Comparison of ENCODE assay signal across 30 cellular contexts in genomic region chr16:10859020-10859419, GRCh38. TPM values are rescaled to one million over a fixed set of nuclear protein-coding genes. Genes with fewer than 3 reads are reported as not detected.
A peak's percentile ranks its signal among the peaks of the same experiment; 100 is the strongest.
DNase-seq lines count a peak whose midpoint lies in the region; ATAC-seq and TF ChIP-seq lines count a peak whose summit lies in the region.
"Had no signal": no experiment of that assay in that cellular context is flagged by ENCODE, and none has a peak within 500 bp of the region (broad histone marks: within the 10 kb centered on the region; RNA-seq: fewer than 3 reads in every experiment).

No MANE protein-coding gene starts in this region.

- no CpG with 5 or more reads among the region's 2 CpGs for WGBS in neuronal stem cell (ENCODE audit: extremely low coverage in 2 of 2, insufficient read length in 2 of 2, insufficient replicate concordance in 1 of 2), 2 donors

- peak overlapping the region; percentile 95 for H4K91ac ChIP-seq in neuronal stem cell (ENCODE audit: low read depth, low read length, poor library complexity)

- TF ChIP-seq CTCF in HEK293 (tag by site-specific recombination; IDR thresholded peaks at IDR 0.05), result no peak

- POLR2A ChIA-PET in HEK293 (lab: Yijun Ruan, JAX), result no interaction called here

- H3K27me3 Mint-ChIP-seq in activated T-cell treated with anti-CD3 and anti-CD28 coated beads, Interleukin-2, amount 50 U/mL, for 72 hours (ENCODE audit: low read depth), result peaks cover 37% of the 10 kb centered on the region
- no peaks in the 10 kb centered on the region for H3K27me3 Mint-ChIP-seq in dendritic cell treated with granulocyte-macrophage colony-stimulating factor and Interleukin-4, amounts not matched to agents 40 ng/mL and 50 ng/mL, for 4 days
- H3K27me3 Mint-ChIP-seq: IgD-negative memory B cell had no signal

- no peak overlapping the region for H3K4me2 ChIP-seq in neuronal stem cell (ENCODE audit: insufficient read depth, low read length, poor library complexity, severe bottlenecking)

- ATAC-seq in activated T-cell treated with anti-CD3 and anti-CD28 coated beads, Interleukin-2, amount 50 U/mL, for 72 hours (replicated peaks in 1 of 2), result no peak
- no peak for ATAC-seq in GM21576 (IDR thresholded peaks at IDR 0.05; ENCODE audit: unreplicated experiment)
- ATAC-seq: CD8-positive, alpha-beta T cell; Right ventricle myocardium inferior had no signal

- H3K27ac ChIP-seq in HEK293 (ENCODE audit: extremely low read depth, low read depth, low read length), result no peak overlapping the region
- H3K27ac ChIP-seq in neuronal stem cell (replicated peaks; ENCODE audit: low read length), result no peak overlapping the region
- H3K27ac ChIP-seq: HL-60, SJSA1 had no signal

- H2BK12ac ChIP-seq in neuronal stem cell (ENCODE audit: low read length), result no peak overlapping the region

- CTCF ChIA-PET in HEK293 (lab: Yijun Ruan, JAX), result no interaction called here

- H3K4me1 Mint-ChIP-seq in activated T-cell treated with anti-CD3 and anti-CD28 coated beads, Interleukin-2, amount 50 U/mL, for 72 hours (ENCODE audit: low read depth), result peaks cover 6% of the 10 kb centered on the region
- peaks cover 44% of the 10 kb centered on the region for H3K4me1 Mint-ChIP-seq in dendritic cell treated with granulocyte-macrophage colony-stimulating factor and Interleukin-4, amounts not matched to agents 40 ng/mL and 50 ng/mL, for 4 days (ENCODE audit: low read depth)

- H4K8ac ChIP-seq in neuronal stem cell (ENCODE audit: low read depth, low read length), result no peak overlapping the region

- peaks cover 0 to 6% (median 0%) of the 10 kb centered on the region in 3 experiments for H3K27me3 ChIP-seq in neuronal stem cell (ENCODE audit: control insufficient read depth in 3 of 3, insufficient read depth in 3 of 3, low read depth in 1 of 3, low read length in 3 of 3)
- H3K27me3 ChIP-seq: SJSA1 had no signal

- H3K36me3 Mint-ChIP-seq in activated T-cell treated with anti-CD3 and anti-CD28 coated beads, Interleukin-2, amount 50 U/mL, for 72 hours (ENCODE audit: insufficient read depth in 2 of 2), result peaks cover 2 to 7% of the 10 kb centered on the region in 2 donors
- no peaks in the 10 kb centered on the region for H3K36me3 Mint-ChIP-seq in dendritic cell treated with granulocyte-macrophage colony-stimulating factor and Interleukin-4, amounts not matched to agents 40 ng/mL and 50 ng/mL, for 4 days (ENCODE audit: low read depth)
- H3K36me3 Mint-ChIP-seq: CD8-positive, alpha-beta T cell had no signal

- H3K9ac ChIP-seq in neuronal stem cell (ENCODE audit: low read depth, low read length, poor library complexity), result no peak overlapping the region

- H3K79me1 ChIP-seq in neuronal stem cell (ENCODE audit: low read depth, low read length), result no peaks in the 10 kb centered on the region

- H2AK5ac ChIP-seq in neuronal stem cell (ENCODE audit: low read depth, low read length), result no peak overlapping the region

- H3K4me1 ChIP-seq in HEK293 (ENCODE audit: control insufficient read depth, insufficient read depth, low read length) (no peaks in the 10 kb centered on the region), neuronal stem cell (ENCODE audit: control insufficient read depth in 2 of 2, insufficient read depth in 1 of 2, low read depth in 1 of 2, low read length in 2 of 2) (no peaks in the 10 kb centered on the region)
- H3K4me1 ChIP-seq: SJSA1 had no signal

- H3K23ac ChIP-seq in neuronal stem cell (ENCODE audit: low read depth, low read length, poor library complexity), result peak overlapping the region; percentile 73

- no peak overlapping the region for H2BK15ac ChIP-seq in neuronal stem cell (ENCODE audit: low read length)

- no peaks in the 10 kb centered on the region for H3K36me3 ChIP-seq in HEK293 (ENCODE audit: control insufficient read depth in 2 of 2, insufficient read depth in 1 of 2, low read length in 2 of 2)
- no peaks in the 10 kb centered on the region for H3K36me3 ChIP-seq in neuronal stem cell (replicated peaks in 1 of 2; ENCODE audit: control insufficient read depth in 2 of 2, insufficient read depth in 2 of 2, low read length in 2 of 2)
- H3K36me3 ChIP-seq: SJSA1 had no signal

- no peak overlapping the region for H2BK120ac ChIP-seq in neuronal stem cell (ENCODE audit: low read depth, low read length)

- H3K14ac ChIP-seq in neuronal stem cell (ENCODE audit: low read length), result peak overlapping the region; percentile 71

- intact Hi-C loops in dendritic cell treated with granulocyte-macrophage colony-stimulating factor and Interleukin-4, amounts not matched to agents 40 ng/mL and 50 ng/mL, for 4 days (cut with micrococcal nuclease), result no loop called here

- peak overlapping the region; percentile 43 for H3K27ac Mint-ChIP-seq in activated T-cell treated with anti-CD3 and anti-CD28 coated beads, Interleukin-2, amount 50 U/mL, for 72 hours
- peak overlapping the region; percentile 73 for H3K27ac Mint-ChIP-seq in dendritic cell treated with granulocyte-macrophage colony-stimulating factor and Interleukin-4, amounts not matched to agents 40 ng/mL and 50 ng/mL, for 4 days
- H3K27ac Mint-ChIP-seq: CD8-positive, alpha-beta T cell had no signal

- peaks cover 3 to 8% of the 10 kb centered on the region in 2 donors for H3K9me3 Mint-ChIP-seq in activated T-cell treated with anti-CD3 and anti-CD28 coated beads, Interleukin-2, amount 50 U/mL, for 72 hours
- H3K9me3 Mint-ChIP-seq in dendritic cell treated with granulocyte-macrophage colony-stimulating factor and Interleukin-4, amounts not matched to agents 40 ng/mL and 50 ng/mL, for 4 days, result peaks cover 13% of the 10 kb centered on the region
- H3K9me3 Mint-ChIP-seq: CD8-positive, alpha-beta T cell had no signal

- no peak overlapping the region for H2AFZ ChIP-seq in neuronal stem cell (ENCODE audit: low read length)

- no peak overlapping the region for H3K18ac ChIP-seq in neuronal stem cell (ENCODE audit: low read length)

- no peaks in the 10 kb centered on the region for H3K9me3 ChIP-seq in HEK293 (ENCODE audit: control insufficient read depth, insufficient read depth, low read depth, low read length)
- peaks cover 0 to 2% of the 10 kb centered on the region in 2 donors for H3K9me3 ChIP-seq in neuronal stem cell (replicated peaks in 1 of 2; ENCODE audit: control insufficient read depth in 2 of 2, insufficient read depth in 1 of 2, low read depth in 1 of 2, low read length in 2 of 2)
- H3K9me3 ChIP-seq: SJSA1 had no signal

- no peak overlapping the region for H2BK5ac ChIP-seq in neuronal stem cell (ENCODE audit: low read length)

- no peak overlapping the region for H3K4me3 Mint-ChIP-seq in activated T-cell treated with anti-CD3 and anti-CD28 coated beads, Interleukin-2, amount 50 U/mL, for 72 hours
- no peak overlapping the region for H3K4me3 Mint-ChIP-seq in dendritic cell treated with granulocyte-macrophage colony-stimulating factor and Interleukin-4, amounts not matched to agents 40 ng/mL and 50 ng/mL, for 4 days
- H3K4me3 Mint-ChIP-seq: CD8-positive, alpha-beta T cell; IgD-negative memory B cell had no signal

- no peak for DNase-seq in activated T-cell treated with anti-CD3 and anti-CD28 coated beads, Interleukin-2, amount 50 U/mL, for 72 hours
- no peak for DNase-seq in activated T-cell treated with anti-CD3 and anti-CD28 coated beads, Interleukin-2, amount 50 U/mL, for 1 hour
- DNase-seq in neuronal stem cell (ENCODE audit: low spot score), result no peak
- DNase-seq in HuH-7 (ENCODE audit: low spot score), result no peak
- no peak for DNase-seq in MV-4-11 (lab: John Stamatoyannopoulos, UW)
- DNase-seq: AML-193; C1 segment of cervical spinal cord; CD8-positive, alpha-beta T cell; DMS153; H7; Karpas-422; NCI-H1417; NCI-H1694 treated with DMSO at 0.1 percent for 48 hours; NCI-H2081 treated with DMSO at 0.1 percent for 48 hours; NCI-H2171 treated with DMSO at 0.1 percent for 48 hours; NCI-H446; NCI-H526; OCI-M1 had no signal

- H3K4me3 ChIP-seq in HEK293 (ENCODE audit: low read depth, low read length) (no peak overlapping the region), neuronal stem cell (ENCODE audit: low read length in 2 of 2) (peak overlapping the region in 1 of 2 donors; percentile 63)
- H3K4me3 ChIP-seq: SJSA1 had no signal

- no peak overlapping the region for H3K4ac ChIP-seq in neuronal stem cell (ENCODE audit: low read length)

TF ChIP-seq in HEK293, 187 proteins besides CTCF, POLR2A, EP300 and RAD21 (continues in another document):
- TF ChIP-seq BCL6B (tag by site-specific recombination; IDR thresholded peaks at IDR 0.05) (0 out of 2 replicates have a peak, but pooled peaks have one; percentile 18), YY2 (tag by site-specific recombination; IDR thresholded peaks at IDR 0.05) (peak; percentile 60; the same call in 1 of the 2 replicates), ZNF501 (tag by site-specific recombination; IDR thresholded peaks at IDR 0.05) (no peak), ZNF521 (tag by site-specific recombination; IDR thresholded peaks at IDR 0.05) (peak; percentile 82), GLI2 (tag by site-specific recombination; IDR thresholded peaks at IDR 0.05; ENCODE audit: borderline replicate concordance, low read depth) (no peak), BCL11A (tag by site-specific recombination; IDR thresholded peaks at IDR 0.05; ENCODE audit: low read depth) (no peak), ZNF112 (tag by site-specific recombination; IDR thresholded peaks at IDR 0.05) (peak; percentile 16; the same call in 1 of the 2 replicates), ZNF335 (tag by site-specific recombination; conservative IDR thresholded peaks at IDR 0.05) (no peak)

RNA-seq across cellular contexts. Expression of gene CIITA, which starts 18.0 kb away (rescaled TPM):
- total RNA-seq in activated T-cell treated with anti-CD3 and anti-CD28 coated beads, Interleukin-2, amount 50 U/mL, for 72 hours, result 1 to 10 TPM; 3.1 to 7.2 TPM
- polyA plus RNA-seq in neuronal stem cell (2013, experiment 1 of 2), result not detected
- polyA plus RNA-seq in neuronal stem cell (2013, experiment 2 of 2), result not detected
- total RNA-seq: Daoy, H7, MCF 10A had no signal

RNA-seq across cellular contexts. Expression of gene TVP23A, which starts 40.4 kb away (rescaled TPM):
- total RNA-seq in activated T-cell treated with anti-CD3 and anti-CD28 coated beads, Interleukin-2, amount 50 U/mL, for 72 hours, result under 1 TPM in 1 of 2 donors, not detected in 1; 0.60 TPM
- polyA plus RNA-seq in neuronal stem cell (2013, experiment 1 of 2), result 4.9 TPM
- polyA plus RNA-seq in neuronal stem cell (2013, experiment 2 of 2), result 5.0 TPM
- total RNA-seq: A172; CD8-positive, alpha-beta T cell; Daoy; HT1080; MCF 10A; SJSA1 had no signal
- polyA plus RNA-seq: AG04450 had no signal
